11 cellular contexts compared by ENCODE assay signal in the genomic region with DNA sequence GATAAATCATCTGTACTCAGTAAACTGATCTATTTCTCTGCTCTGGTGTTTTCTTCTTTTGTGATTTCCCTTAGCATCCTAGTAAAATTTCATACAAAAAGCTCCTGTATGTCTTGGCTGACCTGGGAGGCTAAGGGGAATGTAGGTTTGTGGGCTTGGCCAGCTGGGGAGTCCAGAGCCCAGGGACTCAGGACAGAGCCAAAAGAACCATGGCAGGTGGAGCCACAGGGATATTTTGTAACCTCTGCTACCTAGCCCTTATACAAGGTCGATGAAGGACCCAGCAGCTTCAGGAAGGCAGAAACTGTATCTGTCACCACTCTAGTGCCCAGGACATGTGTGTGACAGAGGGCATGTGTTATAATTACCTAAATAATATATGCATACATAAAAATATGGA. TPM values are rescaled to one million over a fixed set of nuclear protein-coding genes. Genes with fewer than 3 reads are reported as not detected.
A peak's percentile ranks its signal among the peaks of the same experiment; 100 is the strongest.
DNase-seq lines count a peak whose midpoint lies in the region; ATAC-seq and TF ChIP-seq lines count a peak whose summit lies in the region.
"Had no signal": no experiment of that assay in that cellular context is flagged by ENCODE, and none has a peak within 500 bp of the region (broad histone marks: within the 10 kb centered on the region; RNA-seq: fewer than 3 reads in every experiment).

No MANE protein-coding gene starts in this region.

- H3K27me3 Mint-ChIP-seq in stimulated activated naive B cell treated with anti-CD40 and anti-IgM and Interleukin-4, amounts not matched to agents 10 μg/mL and 1 μg/mL and 100 μg/mL, for 72 hours = peaks cover 0 to 6% of the 10 kb centered on the region in 2 donors
- peaks cover 0 to 19% (median 0%) of the 10 kb centered on the region in 5 donors for H3K27me3 Mint-ChIP-seq in naive thymus-derived CD4-positive, alpha-beta T cell

- H3K4me2 ChIP-seq in BLaER1 treated with 17β-estradiol and CSF1 and Interleukin-3, amounts not matched to agents 10 nM and 100 nM = peak overlapping the region; percentile 67 to 81 (median 77)

- no peak overlapping the region for H3K4me3 Mint-ChIP-seq in stimulated activated naive B cell treated with anti-CD40 and anti-IgM and Interleukin-4, amounts not matched to agents 10 μg/mL and 1 μg/mL and 100 μg/mL, for 72 hours
- no peak overlapping the region for H3K4me3 Mint-ChIP-seq in naive thymus-derived CD4-positive, alpha-beta T cell
- H3K4me3 Mint-ChIP-seq: B cell; CD4-positive, CD25-positive, alpha-beta regulatory T cell had no signal

- POLR2A ChIA-PET in naive thymus-derived CD4-positive, alpha-beta T cell (lab: Charles Lee) = interaction anchor here (0.7 kb wide), 1 partner anchor 12 kb away, joined by 3 read pairs; no protein-coding TSS in a partner anchor

- no peak for TF ChIP-seq CTCF in right lobe of liver (IDR thresholded peaks at IDR 0.05)

- H4K20me1 ChIP-seq in BLaER1 treated with 17β-estradiol and CSF1 and Interleukin-3, amounts not matched to agents 10 nM and 100 nM = no peaks in the 10 kb centered on the region

- no peaks in the 10 kb centered on the region for H3K9me3 Mint-ChIP-seq in stimulated activated naive B cell treated with anti-CD40 and anti-IgM and Interleukin-4, amounts not matched to agents 10 μg/mL and 1 μg/mL and 100 μg/mL, for 72 hours
- H3K9me3 Mint-ChIP-seq in naive thymus-derived CD4-positive, alpha-beta T cell = peaks cover 0 to 7% (median 0%) of the 10 kb centered on the region in 11 donors
- H3K9me3 Mint-ChIP-seq: CD4-positive, CD25-positive, alpha-beta regulatory T cell had no signal

- no peak overlapping the region for H3K9ac ChIP-seq in BLaER1 treated with 17β-estradiol and CSF1 and Interleukin-3, amounts not matched to agents 10 nM and 100 nM

- H3K4me1 ChIP-seq in BLaER1 treated with 17β-estradiol and CSF1 and Interleukin-3, amounts not matched to agents 10 nM and 100 nM = peaks cover 17 to 21% (median 18%) of the 10 kb centered on the region in 10 experiments
- H3K4me1 ChIP-seq in right lobe of liver = peaks cover 0 to 40% (median 13%) of the 10 kb centered on the region in 4 donors
- H3K4me1 ChIP-seq in naive thymus-derived CD4-positive, alpha-beta T cell (ENCODE audit: control insufficient read depth in 2 of 2, insufficient read depth in 2 of 2, low read length in 2 of 2) = peaks cover 0 to 4% of the 10 kb centered on the region in 2 donors

- H3K4me3 ChIP-seq in BLaER1 treated with 17β-estradiol and CSF1 and Interleukin-3, amounts not matched to agents 10 nM and 100 nM = no peak overlapping the region
- H3K4me3 ChIP-seq in H7 (ENCODE audit: insufficient read depth, low read depth, low read length) (no peak overlapping the region), right lobe of liver (no peak overlapping the region)
- no peak overlapping the region for H3K4me3 ChIP-seq in naive thymus-derived CD4-positive, alpha-beta T cell (ENCODE audit: low read length)
- H3K4me3 ChIP-seq: GM12878 had no signal

- peaks cover 0 to 2% of the 10 kb centered on the region in 2 donors for H3K36me3 Mint-ChIP-seq in stimulated activated naive B cell treated with anti-CD40 and anti-IgM and Interleukin-4, amounts not matched to agents 10 μg/mL and 1 μg/mL and 100 μg/mL, for 72 hours
- peaks cover 6 to 28% (median 7%) of the 10 kb centered on the region in 5 donors for H3K36me3 Mint-ChIP-seq in naive thymus-derived CD4-positive, alpha-beta T cell

- no peaks in the 10 kb centered on the region for H3K36me3 ChIP-seq in BLaER1 treated with 17β-estradiol and CSF1 and Interleukin-3, amounts not matched to agents 10 nM and 100 nM
- no peaks in the 10 kb centered on the region for H3K36me3 ChIP-seq in H7 (replicated peaks; ENCODE audit: control insufficient read depth, insufficient read depth, low read length)
- no peaks in the 10 kb centered on the region for H3K36me3 ChIP-seq in right lobe of liver
- no peaks in the 10 kb centered on the region for H3K36me3 ChIP-seq in naive thymus-derived CD4-positive, alpha-beta T cell (ENCODE audit: control insufficient read depth in 2 of 3, insufficient read depth in 3 of 3, low read length in 3 of 3)

- H3K27me3 ChIP-seq in BLaER1 treated with 17β-estradiol and CSF1 and Interleukin-3, amounts not matched to agents 10 nM and 100 nM = no peaks in the 10 kb centered on the region
- H3K27me3 ChIP-seq in H7 (ENCODE audit: control insufficient read depth, insufficient read depth, low read length) (no peaks in the 10 kb centered on the region), right lobe of liver (no peaks in the 10 kb centered on the region)
- H3K27me3 ChIP-seq in naive thymus-derived CD4-positive, alpha-beta T cell (ENCODE audit: control insufficient read depth in 2 of 2, insufficient read depth in 2 of 2, low read length in 2 of 2) = no peaks in the 10 kb centered on the region

- WGBS in right lobe of liver (ENCODE audit: insufficient coverage, low coverage, low lambda C conversion rate, missing lambda C conversion rate) = 25% methylated on average over 1 of the region's 1 CpG

- H3K27ac ChIP-seq in BLaER1 treated with 17β-estradiol and CSF1 and Interleukin-3, amounts not matched to agents 10 nM and 100 nM = no peak overlapping the region
- no peak overlapping the region for H3K27ac ChIP-seq in right lobe of liver
- H3K27ac ChIP-seq in naive thymus-derived CD4-positive, alpha-beta T cell (ENCODE audit: low read depth, low read length) = no peak overlapping the region

- no peak for TF ChIP-seq POLR2A in right lobe of liver (IDR thresholded peaks at IDR 0.05)

- DNase-seq in H7 = peak; percentile 21
- DNase-seq in right lobe of liver = peak in 2 of 3 donors; percentile 59 to 66
- DNase-seq in stimulated activated naive B cell treated with anti-CD40 and anti-IgM and Interleukin-4, amounts not matched to agents 10 μg/mL and 1 μg/mL and 100 μg/mL, for 72 hours = no peak
- no peak for DNase-seq in naive thymus-derived CD4-positive, alpha-beta T cell
- DNase-seq in D341Med (ENCODE audit: low spot score) = no peak
- no peak for DNase-seq in stimulated activated CD4-positive, alpha-beta T cell treated with anti-CD3 and anti-CD28 coated beads, Interleukin-4, amount 100 ng/mL, for 1 hour
- DNase-seq: CD4-positive, CD25-positive, alpha-beta regulatory T cell; DMS 273 treated with DMSO at 0.1 percent for 48 hours had no signal

- intact Hi-C loops in right lobe of liver (cut with DNase I) = loop anchor here in 1 of 2 donors (10.0 kb wide), 1 partner anchor 45 kb away; no protein-coding TSS in a partner anchor
- intact Hi-C loops in naive thymus-derived CD4-positive, alpha-beta T cell (cut with micrococcal nuclease) = loop anchor here in 1 of 2 donors (10.0 kb wide), 1 partner anchor 345 kb away; no protein-coding TSS in a partner anchor

- ATAC-seq in right lobe of liver = peak; percentile 20 to 68 (median 56)
- no peak for ATAC-seq in stimulated activated naive B cell treated with anti-CD40 and anti-IgM and Interleukin-4, amounts not matched to agents 10 μg/mL and 1 μg/mL and 100 μg/mL, for 72 hours (replicated peaks)
- no peak for ATAC-seq in naive thymus-derived CD4-positive, alpha-beta T cell
- ATAC-seq: GM12878 had no signal

- peak overlapping the region; percentile 62 for H3K27ac Mint-ChIP-seq in stimulated activated naive B cell treated with anti-CD40 and anti-IgM and Interleukin-4, amounts not matched to agents 10 μg/mL and 1 μg/mL and 100 μg/mL, for 72 hours
- H3K27ac Mint-ChIP-seq in naive thymus-derived CD4-positive, alpha-beta T cell = no peak overlapping the region
- H3K27ac Mint-ChIP-seq: B cell had no signal

- CTCF ChIA-PET in naive thymus-derived CD4-positive, alpha-beta T cell (lab: Charles Lee) = no interaction called here

- peaks cover 11 to 19% of the 10 kb centered on the region in 2 donors for H3K4me1 Mint-ChIP-seq in stimulated activated naive B cell treated with anti-CD40 and anti-IgM and Interleukin-4, amounts not matched to agents 10 μg/mL and 1 μg/mL and 100 μg/mL, for 72 hours
- peaks cover under 1 to 7% (median 2%) of the 10 kb centered on the region in 7 donors for H3K4me1 Mint-ChIP-seq in naive thymus-derived CD4-positive, alpha-beta T cell

- peaks cover 13 to 29% (median 23%) of the 10 kb centered on the region in 11 experiments; a peak in 21 of 22 replicates for H3K9me3 ChIP-seq in BLaER1 treated with 17β-estradiol and CSF1 and Interleukin-3, amounts not matched to agents 10 nM and 100 nM (replicated peaks in 1 of 11)
- no peaks in the 10 kb centered on the region for H3K9me3 ChIP-seq in right lobe of liver
- H3K9me3 ChIP-seq in naive thymus-derived CD4-positive, alpha-beta T cell (ENCODE audit: control insufficient read depth in 2 of 3, low read length in 3 of 3) = no peaks in the 10 kb centered on the region

RNA-seq across cellular contexts. Expression of a gene that starts 22.7 kb away (rescaled TPM):
- total RNA-seq in H7 (2014; rRNA removed; shearing (Covaris generic)) = 7.8 and 10.5 TPM in 2 replicates
- 10 to 100 TPM; 18.9 to 26.6 (median 23.5) TPM for total RNA-seq in right lobe of liver
- total RNA-seq in naive thymus-derived CD4-positive, alpha-beta T cell = 10 to 100 TPM; 51.1 to 68.5 (median 63.1) TPM
- polyA plus RNA-seq in naive thymus-derived CD4-positive, alpha-beta T cell = 1 to 10 TPM; 1.8 to 2.6 TPM

Comparison
In these comparisons a context has a peak if more than half of its experiments do, and no peak if none do; other contexts are left out.
1. DNase-seq: peak in H7 (single experiment) and right lobe of liver (2 of 3); none in stimulated activated naive B cell treated with anti-CD40 and anti-IgM and Interleukin-4, amounts not matched to agents 10 μg/mL and 1 μg/mL and 100 μg/mL, for 72 hours (single experiment), naive thymus-derived CD4-positive, alpha-beta T cell (0 of 9), D341Med (single experiment) and stimulated activated CD4-positive, alpha-beta T cell treated with anti-CD3 and anti-CD28 coated beads, Interleukin-4, amount 100 ng/mL, for 1 hour (single experiment).
2. ATAC-seq: peak in right lobe of liver (4 of 4); none in stimulated activated naive B cell treated with anti-CD40 and anti-IgM and Interleukin-4, amounts not matched to agents 10 μg/mL and 1 μg/mL and 100 μg/mL, for 72 hours (0 of 2) and naive thymus-derived CD4-positive, alpha-beta T cell (single experiment).